In genomic region chrX:18643243-18643642, GRCh38 we compare ENCODE assay signal across 38 cellular contexts. TPM values are rescaled to one million over a fixed set of nuclear protein-coding genes. Genes with fewer than 3 reads are reported as not detected.
"Had no signal": no experiment of that assay in that cellular context is flagged by ENCODE, and none has a peak within 500 bp of the region (broad histone marks: within the 10 kb centered on the region; RNA-seq: fewer than 3 reads in every experiment).

No MANE protein-coding gene starts in this region.

- H3K4me1 ChIP-seq: Peyer's patch, SJSA1 had no signal

- H3K27ac ChIP-seq: brain microvascular endothelial cell, Peyer's patch, SJSA1 had no signal

- H3K27me3 Mint-ChIP-seq: activated CD4-positive, alpha-beta T cell treated with anti-CD3 and anti-CD28 coated beads for 36 hours; activated CD4-positive, alpha-beta T cell treated with anti-CD3 and anti-CD28 coated beads, Interleukin-2, amount 10 ng/mL, durations not matched to agents 7 days and 5 days; activated naive CD8-positive, alpha-beta T cell; activated naive CD8-positive, alpha-beta T cell treated with anti-CD3 and anti-CD28 coated beads, Interleukin-2, amount 50 U/mL, for 24 hours had no signal

- H3K27ac Mint-ChIP-seq: activated CD4-positive, alpha-beta T cell treated with anti-CD3 and anti-CD28 coated beads for 36 hours; activated CD4-positive, alpha-beta T cell treated with anti-CD3 and anti-CD28 coated beads, Interleukin-2, amount 10 ng/mL, durations not matched to agents 7 days and 5 days; activated naive CD4-positive, alpha-beta T cell treated with anti-CD3 and anti-CD28 coated beads for 36 hours; activated naive CD8-positive, alpha-beta T cell; activated naive CD8-positive, alpha-beta T cell treated with anti-CD3 and anti-CD28 coated beads, Interleukin-2, amount 50 U/mL, for 24 hours; activated T-helper 1 cell treated with anti-CD3 and anti-CD28 coated beads, Interleukin-12 subunit alpha, Interleukin-12 subunit beta, Interleukin-2, Interleukin-4 antibody, amounts not matched to agents 30 ng/mL and 10 ng/mL and 1 ng/mL, durations not matched to agents 14 hours and 24 hours and 36 hours; T-helper 1 cell treated with Interleukin-12 subunit alpha and Interleukin-12 subunit beta and Interleukin-4 antibody, amounts not matched to agents 30 μg/mL and 1 μg/mL, for 36 hours; T-helper 2 cell treated with Interferon-gamma antibody and Interleukin-4, amounts not matched to agents 5 μg/mL and 100 μg/mL, for 36 hours; WTC11 had no signal

- H3K4me3 ChIP-seq: MG63, Peyer's patch, SJSA1 had no signal

- H3K27me3 ChIP-seq: brain microvascular endothelial cell, MG63, Peyer's patch, SJSA1 had no signal

- H3K9me3 Mint-ChIP-seq: activated CD4-positive, alpha-beta T cell treated with anti-CD3 and anti-CD28 coated beads, Interleukin-2, amount 10 ng/mL, durations not matched to agents 7 days and 5 days; activated naive CD4-positive, alpha-beta T cell treated with anti-CD3 and anti-CD28 coated beads for 36 hours; activated naive CD8-positive, alpha-beta T cell treated with anti-CD3 and anti-CD28 coated beads, Interleukin-2, amount 50 U/mL, for 24 hours; activated T-cell treated with anti-CD3 and anti-CD28 coated beads, Interleukin-2, amount 50 U/mL, for 4 hours; activated T-helper 1 cell treated with anti-CD3 and anti-CD28 coated beads, Interleukin-12 subunit alpha, Interleukin-12 subunit beta, Interleukin-2, Interleukin-4 antibody, amounts not matched to agents 30 ng/mL and 10 ng/mL and 1 ng/mL, durations not matched to agents 14 hours and 24 hours and 36 hours; T-helper 1 cell treated with Interleukin-12 subunit alpha and Interleukin-12 subunit beta and Interleukin-4 antibody, amounts not matched to agents 30 μg/mL and 1 μg/mL, for 36 hours; T-helper 2 cell treated with Interferon-gamma antibody and Interleukin-4, amounts not matched to agents 5 μg/mL and 100 μg/mL, for 36 hours; WTC11 had no signal

- H3K9me3 ChIP-seq: MG63, Peyer's patch, SJSA1, SK-N-SH had no signal

- H3K4me1 Mint-ChIP-seq: activated CD4-positive, alpha-beta T cell treated with anti-CD3 and anti-CD28 coated beads for 36 hours; activated CD4-positive, alpha-beta T cell treated with anti-CD3 and anti-CD28 coated beads, Interleukin-2, amount 10 ng/mL, durations not matched to agents 7 days and 5 days; activated naive CD8-positive, alpha-beta T cell treated with anti-CD3 and anti-CD28 coated beads, Interleukin-2, amount 50 U/mL, for 24 hours had no signal

- H3K36me3 ChIP-seq: brain microvascular endothelial cell, MG63, Peyer's patch, SJSA1 had no signal

- ATAC-seq: activated CD4-positive, alpha-beta T cell treated with anti-CD3 and anti-CD28 coated beads for 36 hours; activated CD4-positive, CD25-positive, alpha-beta regulatory T cell treated with anti-CD3 and anti-CD28 coated beads, Interleukin-2, amount 50 U/mL, for 24 hours; activated naive CD8-positive, alpha-beta T cell treated with anti-CD3 and anti-CD28 coated beads, Interleukin-2, amount 50 U/mL, for 24 hours; activated T-cell treated with anti-CD3 and anti-CD28 coated beads, Interleukin-2, amount 50 U/mL, for 4 hours; PC-3; WTC11 had no signal

- H3K4me3 Mint-ChIP-seq: activated CD4-positive, alpha-beta T cell treated with anti-CD3 and anti-CD28 coated beads for 36 hours; activated CD4-positive, alpha-beta T cell treated with anti-CD3 and anti-CD28 coated beads, Interleukin-2, amount 10 ng/mL, durations not matched to agents 7 days and 5 days; activated naive CD4-positive, alpha-beta T cell treated with anti-CD3 and anti-CD28 coated beads for 36 hours; activated naive CD8-positive, alpha-beta T cell; activated naive CD8-positive, alpha-beta T cell treated with anti-CD3 and anti-CD28 coated beads, Interleukin-2, amount 50 U/mL, for 24 hours; activated T-cell treated with anti-CD3 and anti-CD28 coated beads, Interleukin-2, amount 50 U/mL, for 4 hours; activated T-helper 1 cell treated with anti-CD3 and anti-CD28 coated beads, Interleukin-12 subunit alpha, Interleukin-12 subunit beta, Interleukin-2, Interleukin-4 antibody, amounts not matched to agents 30 ng/mL and 10 ng/mL and 1 ng/mL, durations not matched to agents 14 hours and 24 hours and 36 hours; T-helper 1 cell treated with Interleukin-12 subunit alpha and Interleukin-12 subunit beta and Interleukin-4 antibody, amounts not matched to agents 30 μg/mL and 1 μg/mL, for 36 hours; T-helper 2 cell treated with Interferon-gamma antibody and Interleukin-4, amounts not matched to agents 5 μg/mL and 100 μg/mL, for 36 hours; WTC11 had no signal

- H3K36me3 Mint-ChIP-seq: activated naive CD8-positive, alpha-beta T cell; WTC11 had no signal

- DNase-seq: activated CD4-positive, alpha-beta T cell treated with anti-CD3 and anti-CD28 coated beads for 36 hours; activated CD4-positive, alpha-beta T cell treated with anti-CD3 and anti-CD28 coated beads, Interleukin-2, amount 10 ng/mL, durations not matched to agents 7 days and 5 days; activated CD4-positive, alpha-beta T cell treated with anti-CD3 and anti-CD28 coated beads, Interleukin-2, amount 50 U/mL, for 48 hours; activated CD8-positive, alpha-beta memory T cell treated with anti-CD3 and anti-CD28 coated beads, Interleukin-2, amount 50 U/mL, for 4 hours; activated gamma-delta T cell treated with Interleukin-2 at 50 U/mL for 16 hours; activated naive CD4-positive, alpha-beta T cell treated with anti-CD3 and anti-CD28 coated beads for 36 hours; activated naive CD8-positive, alpha-beta T cell treated with anti-CD3 and anti-CD28 coated beads, Interleukin-2, amount 50 U/mL, for 24 hours; activated T-cell treated with anti-CD3 and anti-CD28 coated beads for 4 hours; activated T-cell treated with anti-CD3 and anti-CD28 coated beads, Interleukin-2, amount 50 U/mL, for 4 hours; amniotic stem cell; aorta; brain microvascular endothelial cell; central memory CD4-positive, alpha-beta T cell; Kasumi-1; KG1; MG63; NCI-H1048; NCI-H1105 treated with DMSO at 0.1 percent for 48 hours; NCI-H1436; NCI-H1694; NCI-H2029; NCI-H2171 treated with DMSO at 0.1 percent for 48 hours; NCI-H2227 treated with DMSO at 0.1 percent for 48 hours; NCI-H446; NCI-H524 treated with DMSO at 0.1 percent for 48 hours; PC-3; Peyer's patch; RPMI8226; SHP77 treated with DMSO at 0.1 percent for 48 hours; SK-N-SH had no signal

RNA-seq across cellular contexts. Expression of gene RS1, which starts 28.7 kb away (rescaled TPM):
- total RNA-seq: activated CD4-positive, alpha-beta T cell treated with anti-CD3 and anti-CD28 coated beads for 36 hours; activated CD4-positive, alpha-beta T cell treated with anti-CD3 and anti-CD28 coated beads, Interleukin-2, amount 10 ng/mL, durations not matched to agents 7 days and 5 days; activated naive CD4-positive, alpha-beta T cell treated with anti-CD3 and anti-CD28 coated beads for 36 hours; activated T-cell treated with anti-CD3 and anti-CD28 coated beads, Interleukin-2, amount 50 U/mL, for 4 hours; activated T-helper 1 cell treated with anti-CD3 and anti-CD28 coated beads, Interleukin-12 subunit alpha, Interleukin-12 subunit beta, Interleukin-2, Interleukin-4 antibody, amounts not matched to agents 30 ng/mL and 10 ng/mL and 1 ng/mL, durations not matched to agents 14 hours and 24 hours and 36 hours; aorta; cerebellum; PC-3; Peyer's patch; WTC11 had no signal
- polyA plus RNA-seq: aorta, SK-N-SH had no signal
